8 cellular contexts compared by ENCODE assay signal in the genomic region with DNA sequence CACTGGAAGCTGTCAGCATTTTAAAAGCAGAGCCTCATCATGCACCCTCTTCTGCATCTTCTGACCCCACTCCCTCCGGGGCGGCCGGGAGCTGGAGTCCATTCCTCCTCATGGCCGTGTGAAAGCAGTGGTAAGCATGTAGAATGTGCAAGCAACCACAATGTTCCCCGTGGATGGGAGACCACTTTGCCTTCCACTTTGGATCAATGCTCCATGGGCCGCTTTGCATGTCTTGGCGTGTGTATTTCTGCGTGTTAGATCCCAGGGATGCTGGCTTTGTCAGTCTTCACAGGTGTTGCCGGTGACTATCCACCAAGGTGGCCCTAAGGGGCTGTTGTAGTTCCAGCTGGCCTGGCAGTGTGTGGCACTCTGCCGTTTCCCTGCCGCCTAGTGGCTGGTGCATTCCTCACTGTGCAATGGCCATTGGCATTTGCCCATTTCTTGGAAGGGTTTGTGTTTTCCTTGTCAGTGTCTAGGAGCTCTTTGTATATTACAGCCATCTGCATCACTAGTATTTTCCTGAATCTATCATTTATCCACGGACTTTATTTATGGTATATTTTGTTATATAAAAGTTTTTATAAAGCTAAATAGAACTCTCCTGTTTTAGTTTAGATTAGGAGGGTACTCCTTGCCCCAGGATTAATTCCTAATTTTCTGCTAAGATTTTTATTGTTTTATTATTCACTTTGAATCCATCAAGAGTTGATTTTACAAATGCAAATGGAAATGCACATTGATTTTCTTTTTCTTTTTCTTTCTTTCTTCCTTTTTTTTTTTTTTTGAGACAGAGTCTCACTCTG. TPM values are rescaled to one million over a fixed set of nuclear protein-coding genes. Genes with fewer than 3 reads are reported as not detected.
DNase-seq lines count a peak whose midpoint lies in the region; ATAC-seq, FAIRE-seq and TF ChIP-seq lines count a peak whose summit lies in the region.

No MANE protein-coding gene starts in this region.

- POLR2A ChIA-PET in HepG2 (lab: Yijun Ruan, JAX): no interaction called here

- no peaks in the 10 kb centered on the region for H3K36me3 ChIP-seq in HepG2 (replicated peaks in 1 of 2; ENCODE audit: control insufficient read depth in 1 of 2, insufficient read depth in 2 of 2, low read length in 2 of 2)

- TF ChIP-seq POLR2A in HepG2 (IDR thresholded peaks at IDR 0.05; ENCODE audit: insufficient read depth in 1 of 2, low read depth in 2 of 2, low read length in 2 of 2): no peak

- peak; percentile 43; the same call in 1 of the 3 replicates for ATAC-seq in HepG2
- no peak for ATAC-seq in HG03196 (IDR thresholded peaks at IDR 0.05; ENCODE audit: unreplicated experiment)

- peak; percentile 51 for TF ChIP-seq CTCF in AG09309 (IDR thresholded peaks at IDR 0.05; ENCODE audit: control insufficient read depth, insufficient read depth, low read depth, low read length, missing control alignments)
- peak; percentile 91 for TF ChIP-seq CTCF in LNCaP clone FGC (IDR thresholded peaks at IDR 0.05; ENCODE audit: control insufficient read depth, extremely low read depth, insufficient read depth)
- TF ChIP-seq CTCF in astrocyte of the spinal cord (IDR thresholded peaks at IDR 0.05; ENCODE audit: low read depth, low read length): peak; percentile 42
- TF ChIP-seq CTCF in HepG2 (CRISPR knock-in tag; IDR thresholded peaks at IDR 0.05): peak; percentile 51
- no peak for TF ChIP-seq CTCF in D721Med (IDR thresholded peaks at IDR 0.05; ENCODE audit: insufficient read depth, missing control alignments)

- no peak overlapping the region for H3K4me2 ChIP-seq in HepG2 (ENCODE audit: low read depth, low read length)

- H3K27ac ChIP-seq in HepG2 (ENCODE audit: extremely low read length, insufficient read depth, low read length): no peak overlapping the region

- H3K4me1 ChIP-seq in HepG2 (ENCODE audit: insufficient read depth, low read length): peaks cover 42% of the 10 kb centered on the region

- H3K79me2 ChIP-seq in HepG2 (ENCODE audit: insufficient read depth, low read length): no peaks in the 10 kb centered on the region

- TF ChIP-seq EP300 in HepG2 (IDR thresholded peaks at IDR 0.05; ENCODE audit: low read depth in 2 of 2, low read length in 2 of 2) (no peak), HepG2 (CRISPR knock-in tag; IDR thresholded peaks at IDR 0.05; ENCODE audit: borderline replicate concordance) (no peak)

- 90% methylated on average over 12 of the region's 12 CpGs for WGBS in HepG2 (ENCODE audit: low lambda C conversion rate)

- no peak overlapping the region for H3K9ac ChIP-seq in HepG2 (ENCODE audit: insufficient read depth, low read depth, low read length)

- CTCF ChIA-PET in HepG2 (lab: Yijun Ruan, JAX; ENCODE audit: low intra/inter-chr PET ratio, low total read pairs): no interaction called here

- 0 out of 2 replicates have a peak, but pooled peaks have one; percentile 16 for TF ChIP-seq RAD21 in HepG2 (CRISPR knock-in tag; IDR thresholded peaks at IDR 0.05)

- in situ Hi-C loops in astrocyte of the spinal cord (cut with HindIII; ENCODE audit: low sequenced_read_pairs) (no loop called here), HepG2 (cut with HindIII; ENCODE audit: extremely low pct_ligation_motif_present, low pct_unique_long_range_greater_than_20kb) (no loop called here)

- H3K27me3 ChIP-seq in HepG2 (ENCODE audit: control insufficient read depth in 1 of 2, insufficient read depth in 2 of 2, low read length in 2 of 2): no peaks in the 10 kb centered on the region

- H4K20me1 ChIP-seq in HepG2 (ENCODE audit: insufficient read depth, low read length): no peaks in the 10 kb centered on the region

- intact Hi-C loops in HepG2 (cut with micrococcal nuclease; ENCODE audit: unreplicated experiment): no loop called here

- H3K4me3 ChIP-seq in AG09309 (ENCODE audit: control insufficient read depth, low read depth, low read length): no peak overlapping the region
- H3K4me3 ChIP-seq in LNCaP clone FGC (ENCODE audit: low read depth, low read length): no peak overlapping the region
- no peak overlapping the region for H3K4me3 ChIP-seq in astrocyte of the spinal cord (ENCODE audit: low read depth, low read length)
- H3K4me3 ChIP-seq in HepG2 (replicated peaks in 1 of 3; ENCODE audit: insufficient read depth in 1 of 3, low read depth in 2 of 3, low read length in 3 of 3): no peak overlapping the region

- no peak overlapping the region for H2AFZ ChIP-seq in HepG2 (ENCODE audit: low read length)

- DNase-seq in AG09309 (ENCODE audit: low read depth) (no peak), LNCaP clone FGC (ENCODE audit: low read depth) (peak; percentile 64), astrocyte of the spinal cord (ENCODE audit: low read depth, low spot score) (no peak), HepG2 (ENCODE audit: low spot score) (no peak), GM19238 (ENCODE audit: insufficient read length, low spot score) (no peak), D721Med (ENCODE audit: insufficient read length, low spot score) (no peak)
- no peak for DNase-seq in activated naive CD4-positive, alpha-beta T cell treated with Interleukin-2 at 50 U/mL for 16 hours

- no peaks in the 10 kb centered on the region for H3K9me3 ChIP-seq in HepG2 (ENCODE audit: low read length)

- no TSS peak for BruUV-seq in HepG2 (replicated peaks; lab: Mats Ljungman, UMichigan)

- FAIRE-seq in HepG2 (lab: Jason Lieb, UNC) (no peak), D721Med (lab: Jason Lieb, UNC) (no peak)

TF ChIP-seq in HepG2, 621 proteins besides CTCF, POLR2A, EP300 and RAD21 (continues in another document):
- TF ChIP-seq STAG1 (CRISPR knock-in tag; IDR thresholded peaks at IDR 0.05): peak; percentile 42
- no peak for TF ChIP-seq ETV6 (CRISPR knock-in tag; conservative IDR thresholded peaks at IDR 0.05)
- 0 out of 2 replicates have a peak, but pooled peaks have one; percentile 8 for TF ChIP-seq SMC3 (IDR thresholded peaks at IDR 0.05; ENCODE audit: low read length)

RNA-seq across cellular contexts. Expression of gene ALDH3A1, which starts 5.8 kb away (rescaled TPM):
- total RNA-seq in HepG2 (2016; rRNA removed; fragmentation: Illumina TruSeq; extraction: Trizol): 0.45 and 0.62 TPM in 2 replicates
- total RNA-seq in HepG2 (2016; cell fraction: cytosol; rRNA removed; fragmentation: Illumina TruSeq; extraction: Trizol; ENCODE audit: low read depth): 0.18 and 0.61 TPM in 2 replicates
- 0.50 and 0.65 TPM in 2 replicates for total RNA-seq in HepG2 (2016; cell fraction: insoluble cytoplasmic fraction; rRNA removed; fragmentation: Illumina TruSeq; extraction: Trizol)
- total RNA-seq in HepG2 (2016; cell fraction: membrane; rRNA removed; fragmentation: Illumina TruSeq; extraction: Trizol): 0.38 and 0.49 TPM in 2 replicates
- total RNA-seq in HepG2 (2016; cell fraction: nucleus; rRNA removed; fragmentation: Illumina TruSeq; extraction: Trizol): 0.25 and 0.50 TPM in 2 replicates
- 0.07 and 0.29 TPM in 2 replicates for polyA plus RNA-seq in HepG2 (2011; rRNA removed)
- polyA plus RNA-seq in HepG2 (2011; cell fraction: cytosol; rRNA removed): 0.09 TPM in 1 of 2 replicates, not detected in the other
- 0.11 and 0.19 TPM in 2 replicates for polyA plus RNA-seq in HepG2 (2011; cell fraction: nucleus; rRNA removed)
- 0.08 and 0.13 TPM in 2 replicates for polyA plus RNA-seq in HepG2 (2012)
- 0.10 and 0.26 TPM in 2 replicates for polyA plus RNA-seq in HepG2 (2016; cell fraction: cytosol; fragmentation: Illumina TruSeq; extraction: Trizol; ENCODE audit: low read depth)
- polyA plus RNA-seq in HepG2 (2016; cell fraction: insoluble cytoplasmic fraction; fragmentation: Illumina TruSeq; extraction: Trizol; ENCODE audit: low read depth): 0.56 and 0.68 TPM in 2 replicates
- polyA plus RNA-seq in HepG2 (2016; cell fraction: membrane; fragmentation: Illumina TruSeq; extraction: Trizol; ENCODE audit: low read depth): 0.30 and 0.86 TPM in 2 replicates
- 0.92 and 2.1 TPM in 2 replicates for polyA plus RNA-seq in HepG2 (2016; cell fraction: nucleus; fragmentation: Illumina TruSeq; extraction: Trizol; ENCODE audit: insufficient read depth, low read depth)
- polyA minus RNA-seq in HepG2 (2011; rRNA and poly(A)+ RNA removed; ENCODE audit: low replicate concordance): 10.9 TPM in 1 of 2 replicates, not detected in the other
- polyA minus RNA-seq in HepG2 (2011; cell fraction: cytosol; rRNA and poly(A)+ RNA removed): not detected in 2 replicates
- not detected in 2 replicates for polyA minus RNA-seq in HepG2 (2011; cell fraction: nucleus; rRNA and poly(A)+ RNA removed)

RNA-seq across cellular contexts. Expression of gene SLC47A2, which starts 37.5 kb away (rescaled TPM):
- 0.04 TPM in 1 of 2 replicates, not detected in the other for total RNA-seq in HepG2 (2016; rRNA removed; fragmentation: Illumina TruSeq; extraction: Trizol)
- not detected in 2 replicates for total RNA-seq in HepG2 (2016; cell fraction: cytosol; rRNA removed; fragmentation: Illumina TruSeq; extraction: Trizol; ENCODE audit: low read depth)
- total RNA-seq in HepG2 (2016; cell fraction: insoluble cytoplasmic fraction; rRNA removed; fragmentation: Illumina TruSeq; extraction: Trizol): 0.04 TPM in 1 of 2 replicates, not detected in the other
- total RNA-seq in HepG2 (2016; cell fraction: membrane; rRNA removed; fragmentation: Illumina TruSeq; extraction: Trizol): 0.06 TPM in 1 of 2 replicates, not detected in the other
- 0.25 TPM in 1 of 2 replicates, not detected in the other for total RNA-seq in HepG2 (2016; cell fraction: nucleus; rRNA removed; fragmentation: Illumina TruSeq; extraction: Trizol)
- not detected in 2 replicates for polyA plus RNA-seq in HepG2 (2011; rRNA removed)
- not detected in 2 replicates for polyA plus RNA-seq in HepG2 (2011; cell fraction: cytosol; rRNA removed)
- polyA plus RNA-seq in HepG2 (2011; cell fraction: nucleus; rRNA removed): not detected in 2 replicates
- 0.07 and 0.17 TPM in 2 replicates for polyA plus RNA-seq in HepG2 (2012)
- not detected in 2 replicates for polyA plus RNA-seq in HepG2 (2016; cell fraction: cytosol; fragmentation: Illumina TruSeq; extraction: Trizol; ENCODE audit: low read depth)
- not detected in 2 replicates for polyA plus RNA-seq in HepG2 (2016; cell fraction: insoluble cytoplasmic fraction; fragmentation: Illumina TruSeq; extraction: Trizol; ENCODE audit: low read depth)
- polyA plus RNA-seq in HepG2 (2016; cell fraction: membrane; fragmentation: Illumina TruSeq; extraction: Trizol; ENCODE audit: low read depth): not detected in 2 replicates
- not detected in 2 replicates for polyA plus RNA-seq in HepG2 (2016; cell fraction: nucleus; fragmentation: Illumina TruSeq; extraction: Trizol; ENCODE audit: insufficient read depth, low read depth)
- 0.21 TPM in 1 of 2 replicates, not detected in the other for polyA minus RNA-seq in HepG2 (2011; rRNA and poly(A)+ RNA removed; ENCODE audit: low replicate concordance)
- polyA minus RNA-seq in HepG2 (2011; cell fraction: cytosol; rRNA and poly(A)+ RNA removed): not detected in 2 replicates
- not detected in 2 replicates for polyA minus RNA-seq in HepG2 (2011; cell fraction: nucleus; rRNA and poly(A)+ RNA removed)
